Comparison of ENCODE assay signal across 24 cellular contexts in the genomic region with DNA sequence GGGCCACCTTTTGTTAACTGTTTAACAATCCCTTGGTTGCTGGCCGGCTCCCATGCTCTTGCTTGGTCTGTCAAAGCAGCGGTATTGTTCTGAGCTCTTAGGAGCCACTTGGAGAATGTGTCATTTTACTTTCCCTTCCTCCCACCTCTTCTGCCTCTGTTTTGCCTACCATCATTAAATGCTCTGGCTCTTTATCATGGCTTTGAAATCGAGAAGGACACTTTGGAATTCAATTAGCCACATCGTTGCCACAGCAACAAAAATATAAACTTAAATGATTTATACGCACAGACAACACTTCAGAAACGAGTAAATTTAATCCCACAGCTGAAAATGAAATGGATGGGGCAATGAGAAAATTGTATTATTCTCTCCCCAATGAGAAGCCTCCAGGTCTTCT.
"Had no signal": no experiment of that assay in that cellular context is flagged by ENCODE, and none has a peak within 500 bp of the region (broad histone marks: within the 10 kb centered on the region; RNA-seq: fewer than 3 reads in every experiment).

No MANE protein-coding gene starts in this region.

- DNase-seq: activated CD4-positive, alpha-beta T cell treated with anti-CD3 and anti-CD28 coated beads for 4 hours; activated CD8-positive, alpha-beta memory T cell treated with anti-CD3 and anti-CD28 coated beads, Interleukin-2, amount 50 U/mL, for 4 hours; activated CD8-positive, alpha-beta T cell treated with anti-CD3 and anti-CD28 coated beads for 36 hours; activated naive CD4-positive, alpha-beta T cell treated with anti-CD3 and anti-CD28 coated beads, Interleukin-2, amount 50 U/mL, for 16 hours; activated naive CD8-positive, alpha-beta T cell treated with anti-CD3 and anti-CD28 coated beads, Interleukin-2, amount 10 ng/mL, durations not matched to agents 7 days and 5 days; activated T-cell treated with anti-CD3 and anti-CD28 coated beads, Interleukin-2, amount 50 U/mL, for 72 hours; adrenal gland; anterior cingulate cortex; colonic mucosa; Karpas-422; NCI-H1105 treated with DMSO at 0.1 percent for 48 hours; NCI-H2081 treated with DMSO at 0.1 percent for 48 hours; NCI-H2171; NCI-H446 treated with DMSO at 0.1 percent for 48 hours; NCI-H526 treated with DMSO at 0.1 percent for 48 hours; NCI-H82; Peyer's patch; Right ventricle myocardium superior; SJCRH30; SW 1271 had no signal

- H3K27ac ChIP-seq: adrenal gland, breast epithelium, colonic mucosa, Peyer's patch, RWPE1, SJCRH30 had no signal

- H3K4me1 ChIP-seq: adrenal gland, breast epithelium, colonic mucosa, Peyer's patch, SJCRH30 had no signal

- H3K9me3 ChIP-seq: adrenal gland, colonic mucosa, SJCRH30 had no signal

- FAIRE-seq: K562 had no signal

- H3K9me3 Mint-ChIP-seq: activated CD8-positive, alpha-beta T cell treated with anti-CD3 and anti-CD28 coated beads for 36 hours; T-helper 2 cell treated with Interferon-gamma antibody and Interleukin-4, amounts not matched to agents 5 μg/mL and 100 μg/mL, for 36 hours had no signal

- H3K27ac Mint-ChIP-seq: activated CD8-positive, alpha-beta T cell treated with anti-CD3 and anti-CD28 coated beads for 36 hours; activated naive CD8-positive, alpha-beta T cell treated with anti-CD3 and anti-CD28 coated beads, Interleukin-2, amount 10 ng/mL, durations not matched to agents 7 days and 5 days; activated T-cell treated with anti-CD3 and anti-CD28 coated beads, Interleukin-2, amount 50 U/mL, for 72 hours; T-helper 2 cell treated with Interferon-gamma antibody and Interleukin-4, amounts not matched to agents 5 μg/mL and 100 μg/mL, for 36 hours had no signal

- H3K4me3 ChIP-seq: adrenal gland, breast epithelium, colonic mucosa, K562, Peyer's patch, SJCRH30 had no signal

- H3K4me1 Mint-ChIP-seq: activated naive CD8-positive, alpha-beta T cell treated with anti-CD3 and anti-CD28 coated beads, Interleukin-2, amount 10 ng/mL, durations not matched to agents 7 days and 5 days had no signal

- H3K27me3 Mint-ChIP-seq: activated CD8-positive, alpha-beta T cell treated with anti-CD3 and anti-CD28 coated beads for 36 hours; activated naive CD8-positive, alpha-beta T cell treated with anti-CD3 and anti-CD28 coated beads, Interleukin-2, amount 10 ng/mL, durations not matched to agents 7 days and 5 days had no signal

- H3K36me3 Mint-ChIP-seq: activated naive CD8-positive, alpha-beta T cell treated with anti-CD3 and anti-CD28 coated beads, Interleukin-2, amount 10 ng/mL, durations not matched to agents 7 days and 5 days had no signal

- H3K36me3 ChIP-seq: adrenal gland, breast epithelium, colonic mucosa, Peyer's patch, SJCRH30 had no signal

- H3K4me3 Mint-ChIP-seq: activated CD8-positive, alpha-beta T cell treated with anti-CD3 and anti-CD28 coated beads for 36 hours; activated naive CD8-positive, alpha-beta T cell treated with anti-CD3 and anti-CD28 coated beads, Interleukin-2, amount 10 ng/mL, durations not matched to agents 7 days and 5 days; activated T-cell treated with anti-CD3 and anti-CD28 coated beads, Interleukin-2, amount 50 U/mL, for 72 hours; T-helper 2 cell treated with Interferon-gamma antibody and Interleukin-4, amounts not matched to agents 5 μg/mL and 100 μg/mL, for 36 hours had no signal
